In genomic region chr13:114212096-114212495, GRCh38 we compare ENCODE assay signal across 23 cellular contexts. TPM values are rescaled to one million over a fixed set of nuclear protein-coding genes. Genes with fewer than 3 reads are reported as not detected.
DNase-seq lines count a peak whose midpoint lies in the region; FAIRE-seq and TF ChIP-seq lines count a peak whose summit lies in the region.
"Had no signal": no experiment of that assay in that cellular context is flagged by ENCODE, and none has a peak within 500 bp of the region (broad histone marks: within the 10 kb centered on the region; RNA-seq: fewer than 3 reads in every experiment).

No MANE protein-coding gene starts in this region.

- peak; percentile 68 for FAIRE-seq in HTR-8/SVneo (lab: Jason Lieb, UNC)
- FAIRE-seq: RCC 7860 had no signal

- H3K4me3 ChIP-seq in brain microvascular endothelial cell (ENCODE audit: low read depth, low read length) (no peak overlapping the region), SJCRH30 (no peak overlapping the region)
- H3K4me3 ChIP-seq: esophagus muscularis mucosa, spleen, thyroid gland had no signal

- in situ Hi-C loops in brain microvascular endothelial cell (cut with HindIII; ENCODE audit: low pct_ligation_motif_present, low sequenced_read_pairs) = no loop called here
- in situ Hi-C loops in GM13977 (cut with MboI; ENCODE audit: low pct_unique_long_range_greater_than_20kb, low sequenced_read_pairs, unreplicated experiment) = no loop called here

- peak; percentile 41 for DNase-seq in Daoy (ENCODE audit: low read depth)
- DNase-seq in HTR-8/SVneo (ENCODE audit: insufficient read length, low spot score) = peak; percentile 22
- peak; percentile 47 for DNase-seq in brain microvascular endothelial cell
- DNase-seq in lung microvascular endothelial cell (ENCODE audit: low read depth in 2 of 2) = peak; percentile 88 to 94
- DNase-seq in GM13977 (ENCODE audit: low spot score) = no peak
- DNase-seq in NCI-H2227 treated with DMSO at 0.1 percent for 48 hours (lab: John Stamatoyannopoulos, UW) = no peak
- no peak for DNase-seq in DMS 273 treated with DMSO at 0.1 percent for 48 hours (lab: John Stamatoyannopoulos, UW)
- no peak for DNase-seq in SJCRH30
- DNase-seq: anterior cingulate cortex, Calu3, hypothalamus, kidney glomerular epithelial cell, NCI-H1048, NCI-H2107, NCI-H82, spleen had no signal

- H3K36me3 ChIP-seq in brain microvascular endothelial cell (replicated peaks) = no peaks in the 10 kb centered on the region
- no peaks in the 10 kb centered on the region for H3K36me3 ChIP-seq in SJCRH30
- H3K36me3 ChIP-seq: esophagus muscularis mucosa, spleen, thyroid gland had no signal

- TF ChIP-seq CTCF in brain microvascular endothelial cell (IDR thresholded peaks at IDR 0.05; ENCODE audit: low read depth, low read length, missing control alignments) (no peak), GM13977 (IDR thresholded peaks at IDR 0.05; ENCODE audit: extremely low read depth, insufficient read depth, missing control alignments) (no peak)

- H3K4me1 ChIP-seq in SJCRH30 = peaks cover 4% of the 10 kb centered on the region; the same call in 1 of the 2 replicates
- H3K4me1 ChIP-seq: esophagus muscularis mucosa, parathyroid adenoma, spleen, thyroid gland had no signal

- no peaks in the 10 kb centered on the region for H3K27me3 ChIP-seq in brain microvascular endothelial cell (replicated peaks)
- no peaks in the 10 kb centered on the region for H3K27me3 ChIP-seq in SJCRH30
- H3K27me3 ChIP-seq: thyroid gland had no signal

- H3K27ac ChIP-seq in brain microvascular endothelial cell (no peak overlapping the region), SJCRH30 (no peak overlapping the region)
- H3K27ac ChIP-seq: esophagus muscularis mucosa, parathyroid adenoma, spleen, thyroid gland had no signal

- peaks cover 3% of the 10 kb centered on the region; the same call in 1 of the 2 replicates for H3K9me3 ChIP-seq in SJCRH30 (replicated peaks)
- H3K9me3 ChIP-seq: esophagus muscularis mucosa, thyroid gland had no signal

RNA-seq across cellular contexts. Expression of gene CDC16, which starts 22.6 kb away (rescaled TPM):
- 19.0 and 19.5 TPM in 2 replicates for total RNA-seq in Daoy (2014; rRNA removed; shearing (Covaris generic))
- total RNA-seq in lung microvascular endothelial cell = 27.5 and 31.9 TPM in 2 replicates
- total RNA-seq in SJCRH30 (2014; rRNA removed; shearing (Covaris generic)) = 26.3 and 29.9 TPM in 2 replicates

RNA-seq across cellular contexts. Expression of gene CFAP97D2, which starts 33.0 kb away (rescaled TPM):
- total RNA-seq in Daoy (2014; rRNA removed; shearing (Covaris generic)) = not detected in 2 replicates
- total RNA-seq in lung microvascular endothelial cell = not detected in 2 replicates
- total RNA-seq in SJCRH30 (2014; rRNA removed; shearing (Covaris generic)) = 0.58 and 0.71 TPM in 2 replicates
- total RNA-seq: activated CD8-positive, alpha-beta memory T cell treated with anti-CD3 and anti-CD28 coated beads for 36 hours; activated T-helper 17 cell treated with anti-CD3 and anti-CD28 coated beads, Interleukin-2, amount 50 U/mL, for 72 hours; Calu3; esophagus muscularis mucosa; mucosa of gallbladder; spleen; thyroid gland had no signal

Comparison
In these comparisons a context has a peak if more than half of its experiments do, and no peak if none do; other contexts are left out.
1. DNase-seq: peak in Daoy (single experiment), HTR-8/SVneo (single experiment), brain microvascular endothelial cell (single experiment) and lung microvascular endothelial cell (2 of 2); none in GM13977 (single experiment), NCI-H2227 treated with DMSO at 0.1 percent for 48 hours (single experiment), DMS 273 treated with DMSO at 0.1 percent for 48 hours (single experiment) and SJCRH30 (0 of 2).